In the genomic region with DNA sequence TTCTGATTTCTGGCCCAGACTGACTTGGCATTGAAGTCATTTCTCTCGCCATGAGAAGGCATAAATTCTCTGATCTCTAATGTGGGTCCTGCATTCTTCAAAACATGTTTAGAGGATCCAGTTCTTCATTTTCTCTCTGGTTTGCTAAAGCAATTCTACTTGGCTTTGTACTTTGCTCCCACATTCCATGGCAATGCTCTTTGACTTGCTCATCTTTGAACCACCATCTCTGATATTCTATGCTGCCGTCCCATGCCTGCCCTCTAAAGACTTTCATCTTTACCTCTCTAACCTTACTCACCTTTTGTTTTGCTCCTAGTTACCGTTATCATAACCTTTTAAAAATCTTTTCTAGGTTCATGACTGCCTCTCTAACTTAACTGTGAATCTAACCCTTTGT, we compare ENCODE assay signal across 28 cellular contexts.
"Had no signal": no experiment of that assay in that cellular context is flagged by ENCODE, and none has a peak within 500 bp of the region (broad histone marks: within the 10 kb centered on the region; RNA-seq: fewer than 3 reads in every experiment).

No MANE protein-coding gene starts in this region.

- H3K4me3 ChIP-seq: colonic mucosa, coronary artery, dorsolateral prefrontal cortex, esophagus muscularis mucosa, esophagus squamous epithelium, gastrocnemius medialis, gastroesophageal sphincter, heart left ventricle, heart right ventricle had no signal

- H3K27me3 ChIP-seq: colonic mucosa, esophagus muscularis mucosa, esophagus squamous epithelium, foreskin keratinocyte, gastrocnemius medialis, gastroesophageal sphincter, heart left ventricle, heart right ventricle had no signal

- ATAC-seq: effector memory CD8-positive, alpha-beta T cell; esophagus mucosa; foreskin keratinocyte; gastrocnemius medialis; gastroesophageal sphincter; heart left ventricle; heart right ventricle had no signal

- H3K36me3 ChIP-seq: colonic mucosa, esophagus muscularis mucosa, esophagus squamous epithelium, gastrocnemius medialis, gastroesophageal sphincter, heart left ventricle, heart right ventricle had no signal

- H3K27ac ChIP-seq: colonic mucosa, coronary artery, dorsolateral prefrontal cortex, epithelial cell of prostate, esophagus muscularis mucosa, esophagus squamous epithelium, foreskin keratinocyte, gastrocnemius medialis, gastroesophageal sphincter, heart left ventricle, heart right ventricle had no signal

- FAIRE-seq: colon, endometrium, endothelial cell of umbilical vein, frontal cortex had no signal

- DNase-seq: colonic mucosa; cortex of kidney; dermis blood vessel endothelial cell; dorsolateral prefrontal cortex; effector CD4-positive, alpha-beta T cell; effector CD8-positive, alpha-beta T cell; effector memory CD4-positive, alpha-beta T cell; effector memory CD8-positive, alpha-beta T cell; endodermal cell; erythroblast; esophagus squamous epithelium; foreskin fibroblast; foreskin keratinocyte; foreskin melanocyte; gastrocnemius medialis; glutamatergic neuron; head of caudate nucleus; heart left ventricle; heart right ventricle had no signal

- H3K9me3 ChIP-seq: colonic mucosa, esophagus squamous epithelium, gastrocnemius medialis had no signal

- H3K4me1 ChIP-seq: colonic mucosa, esophagus muscularis mucosa, esophagus squamous epithelium, foreskin keratinocyte, gastrocnemius medialis, gastroesophageal sphincter, heart left ventricle, heart right ventricle had no signal
